13 cellular contexts compared by ENCODE assay signal in the genomic region with DNA sequence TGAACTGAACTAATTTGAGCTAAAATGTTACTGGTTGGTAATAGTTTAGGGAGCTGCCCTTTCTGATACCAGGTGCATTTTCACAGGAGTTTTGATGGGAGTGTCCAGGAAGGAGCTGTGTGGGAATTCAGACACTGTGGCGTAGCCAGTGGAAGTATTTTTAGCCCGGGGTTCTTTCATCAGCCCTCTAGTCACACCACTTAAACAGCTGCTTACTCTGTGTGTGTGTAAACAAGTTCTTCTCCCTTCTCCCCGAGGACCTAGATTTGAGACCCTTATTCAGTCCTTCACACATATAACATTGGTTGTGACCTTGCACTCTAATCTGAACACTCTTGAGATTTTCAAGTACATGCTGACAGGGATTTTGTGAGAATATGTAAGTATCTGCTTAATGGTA.
A peak's percentile ranks its signal among the peaks of the same experiment; 100 is the strongest.
DNase-seq lines count a peak whose midpoint lies in the region; ATAC-seq, FAIRE-seq and TF ChIP-seq lines count a peak whose summit lies in the region.
"Had no signal": no experiment of that assay in that cellular context is flagged by ENCODE, and none has a peak within 500 bp of the region (broad histone marks: within the 10 kb centered on the region; RNA-seq: fewer than 3 reads in every experiment).

No MANE protein-coding gene starts in this region.

- peak overlapping the region; percentile 37 for H3K4me2 ChIP-seq in BLaER1
- H3K4me2 ChIP-seq in DND-41 (ENCODE audit: insufficient read depth, low read length), result no peak overlapping the region
- H3K4me2 ChIP-seq in H1 (ENCODE audit: insufficient read depth in 1 of 2, low read depth in 2 of 2, low read length in 2 of 2), result no peak overlapping the region
- no peak overlapping the region for H3K4me2 ChIP-seq in mesenchymal stem cell (ENCODE audit: low read length, poor library complexity, severe bottlenecking)

- TF ChIP-seq EP300 in H1 (IDR thresholded peaks at IDR 0.05; ENCODE audit: borderline replicate concordance in 1 of 2, low read depth in 2 of 2, low read length in 2 of 2), result no peak

- no peaks in the 10 kb centered on the region for H3K79me1 ChIP-seq in H1 (ENCODE audit: low read depth, low read length)
- H3K79me1 ChIP-seq in mesenchymal stem cell (replicated peaks; ENCODE audit: low read length, poor library complexity, severe bottlenecking), result no peaks in the 10 kb centered on the region

- no peak overlapping the region for H3K18ac ChIP-seq in H1 (ENCODE audit: extremely low read depth, low read length)
- no peak overlapping the region for H3K18ac ChIP-seq in mesenchymal stem cell (ENCODE audit: low read depth in 1 of 2, low read length in 2 of 2)

- H4K5ac ChIP-seq in H1 (ENCODE audit: insufficient read length, low read depth, low read length), result no peak overlapping the region

- POLR2A ChIA-PET in H1 (lab: Charles Lee; ENCODE audit: partially characterized antibody), result no interaction called here

- H3K4ac ChIP-seq in H1 (replicated peaks; ENCODE audit: insufficient read length, low read depth, low read length), result no peak overlapping the region
- H3K4ac ChIP-seq in mesenchymal stem cell (ENCODE audit: low read depth in 1 of 2, low read length in 2 of 2), result no peak overlapping the region

- H3K4me3 ChIP-seq in BLaER1, result no peak overlapping the region
- no peak overlapping the region for H3K4me3 ChIP-seq in DND-41 (ENCODE audit: low read depth in 1 of 2, low read length in 2 of 2)
- H3K4me3 ChIP-seq in H1 (ENCODE audit: extremely low read depth in 1 of 4, insufficient read depth in 2 of 4, low read depth in 3 of 4, low read length in 4 of 4), result no peak overlapping the region
- no peak overlapping the region for H3K4me3 ChIP-seq in mesenchymal stem cell (ENCODE audit: insufficient read depth in 1 of 2, low read depth in 1 of 2, low read length in 2 of 2)
- H3K4me3 ChIP-seq: HAP-1 had no signal

- DNase-seq in DND-41 (no peak), H1 (ENCODE audit: low read depth in 1 of 2, low spot score in 2 of 2) (no peak), mesenchymal stem cell (peak; percentile 6)
- no peak for DNase-seq in activated T-cell treated with anti-CD3 and anti-CD28 coated beads, Interleukin-2, amount 50 U/mL, for 24 hours
- no peak for DNase-seq in activated T-helper 2 cell treated with anti-CD3 and anti-CD28 coated beads, Interferon-gamma antibody, Interleukin-2, Interleukin-4, amounts not matched to agents 10 μg/mL and 5 μg/mL and 100 μg/mL, durations not matched to agents 14 hours and 24 hours and 36 hours (ENCODE audit: low spot score)
- DNase-seq in activated naive CD8-positive, alpha-beta T cell treated with anti-CD3 and anti-CD28 coated beads for 36 hours, result no peak
- DNase-seq: CD4-positive, alpha-beta memory T cell; NCI-H1436 treated with DMSO at 0.1 percent for 48 hours; NCI-H774 had no signal

- H2BK20ac ChIP-seq in H1 (ENCODE audit: low read length), result no peak overlapping the region

- WGBS in H1 (ENCODE audit: extremely low coverage in 1 of 2, insufficient coverage in 1 of 2, insufficient read length in 1 of 2, insufficient replicate concordance in 2 of 2, low coverage in 1 of 2, low lambda C conversion rate in 2 of 2, missing lambda C conversion rate in 1 of 2), 2 experiments, result 86% methylated on average over 3 of the region's 3 CpGs; no CpG with 5 or more reads in 1 of the 2 experiments
- WGBS in mesenchymal stem cell, result 63% methylated on average over 3 of the region's 3 CpGs

- H4K91ac ChIP-seq in H1 (replicated peaks; ENCODE audit: insufficient read length, low read length) (no peak overlapping the region), mesenchymal stem cell (ENCODE audit: low read length) (no peak overlapping the region)

- no peak for FAIRE-seq in H1 (lab: Jason Lieb, UNC)

- H3K27ac ChIP-seq in BLaER1 (no peak overlapping the region), DND-41 (ENCODE audit: low read length) (no peak overlapping the region), H1 (ENCODE audit: low read depth, low read length) (no peak overlapping the region), mesenchymal stem cell (ENCODE audit: low read length, poor library complexity, severe bottlenecking) (no peak overlapping the region)

- TF ChIP-seq POLR2A in H1 (IDR thresholded peaks at IDR 0.05; ENCODE audit: control extremely low read depth in 1 of 2, low read depth in 2 of 2, low read length in 2 of 2), result no peak

- no peak overlapping the region for H3K14ac ChIP-seq in H1 (ENCODE audit: insufficient read length)
- no peak overlapping the region for H3K14ac ChIP-seq in mesenchymal stem cell (ENCODE audit: low read length in 2 of 2)

- ATAC-seq in DND-41 (ENCODE audit: insufficient read depth, low read depth), result peak; percentile 64; the same call in 2 of the 3 replicates

- H3K9me3 ChIP-seq in BLaER1, result no peaks in the 10 kb centered on the region
- H3K9me3 ChIP-seq in DND-41 (ENCODE audit: insufficient read depth, low read length, severe bottlenecking), result no peaks in the 10 kb centered on the region
- no peaks in the 10 kb centered on the region for H3K9me3 ChIP-seq in H1 (ENCODE audit: insufficient read depth in 2 of 2, low read depth in 1 of 2, low read length in 1 of 2)
- no peaks in the 10 kb centered on the region for H3K9me3 ChIP-seq in mesenchymal stem cell (ENCODE audit: control insufficient read depth, low read length)
- H3K9me3 ChIP-seq: HAP-1 had no signal

- H2AFZ ChIP-seq in DND-41 (ENCODE audit: low read depth, low read length) (no peak overlapping the region; the same call in 1 of the 2 replicates), H1 (ENCODE audit: low read length) (0 out of 2 replicates have a peak overlapping the region, but pooled peaks have one; percentile 42), mesenchymal stem cell (ENCODE audit: low read depth, low read length) (no peak overlapping the region)

- CTCF ChIA-PET in H1 (lab: Charles Lee; ENCODE audit: partially characterized antibody), result no interaction called here

- no peak overlapping the region for H3K23ac ChIP-seq in H1 (ENCODE audit: insufficient read length)
- no peak overlapping the region for H3K23ac ChIP-seq in mesenchymal stem cell (ENCODE audit: low read length in 2 of 2)

- H2AK5ac ChIP-seq in H1 (ENCODE audit: low read depth, low read length) (no peak overlapping the region), mesenchymal stem cell (ENCODE audit: low read length, severe bottlenecking) (no peak overlapping the region)

- H3K9ac ChIP-seq in BLaER1, result no peak overlapping the region
- no peak overlapping the region for H3K9ac ChIP-seq in DND-41 (ENCODE audit: low read depth, low read length)
- no peak overlapping the region for H3K9ac ChIP-seq in H1 (replicated peaks in 1 of 4; ENCODE audit: extremely low read depth in 1 of 4, low read depth in 3 of 4, low read length in 3 of 4)
- no peak overlapping the region for H3K9ac ChIP-seq in mesenchymal stem cell (ENCODE audit: low read length)

- H3K27ac Mint-ChIP-seq in activated T-cell treated with anti-CD3 and anti-CD28 coated beads, Interleukin-2, amount 50 U/mL, for 24 hours, result no peak overlapping the region
- H3K27ac Mint-ChIP-seq in activated T-helper 2 cell treated with anti-CD3 and anti-CD28 coated beads, Interferon-gamma antibody, Interleukin-2, Interleukin-4, amounts not matched to agents 10 μg/mL and 5 μg/mL and 100 μg/mL, durations not matched to agents 14 hours and 24 hours and 36 hours, result no peak overlapping the region
- no peak overlapping the region for H3K27ac Mint-ChIP-seq in activated naive CD8-positive, alpha-beta T cell treated with anti-CD3 and anti-CD28 coated beads for 36 hours
- H3K27ac Mint-ChIP-seq: B cell; CD4-positive, alpha-beta memory T cell; IgD-negative memory B cell had no signal

- no peak overlapping the region for H2BK12ac ChIP-seq in H1 (ENCODE audit: low read depth, low read length)
- no peak overlapping the region for H2BK12ac ChIP-seq in mesenchymal stem cell (ENCODE audit: low read length in 2 of 2)

- H4K8ac ChIP-seq in H1 (ENCODE audit: extremely low read depth, insufficient read depth, low read length), result no peak overlapping the region
- H4K8ac ChIP-seq in mesenchymal stem cell (ENCODE audit: low read length), result no peak overlapping the region

- TF ChIP-seq CTCF in DND-41 (IDR thresholded peaks at IDR 0.05; ENCODE audit: borderline replicate concordance, extremely low read depth, low read length, poor library complexity, severe bottlenecking), result no peak
- TF ChIP-seq CTCF in H1 (IDR thresholded peaks at IDR 0.05; ENCODE audit: control extremely low read depth in 1 of 3, insufficient read depth in 1 of 3, low read depth in 1 of 3, low read length in 3 of 3), result no peak

- H3K4me3 Mint-ChIP-seq in activated T-cell treated with anti-CD3 and anti-CD28 coated beads, Interleukin-2, amount 50 U/mL, for 24 hours, result no peak overlapping the region
- H3K4me3 Mint-ChIP-seq in activated T-helper 2 cell treated with anti-CD3 and anti-CD28 coated beads, Interferon-gamma antibody, Interleukin-2, Interleukin-4, amounts not matched to agents 10 μg/mL and 5 μg/mL and 100 μg/mL, durations not matched to agents 14 hours and 24 hours and 36 hours (ENCODE audit: low read depth), result no peak overlapping the region
- H3K4me3 Mint-ChIP-seq in activated naive CD8-positive, alpha-beta T cell treated with anti-CD3 and anti-CD28 coated beads for 36 hours, result no peak overlapping the region
- H3K4me3 Mint-ChIP-seq: B cell; CD4-positive, alpha-beta memory T cell; IgD-negative memory B cell had no signal

- H3K79me2 ChIP-seq in DND-41 (ENCODE audit: insufficient read depth, low read length), result no peaks in the 10 kb centered on the region
- no peaks in the 10 kb centered on the region for H3K79me2 ChIP-seq in H1 (ENCODE audit: control insufficient read depth in 1 of 2, insufficient read depth in 2 of 2, low read length in 2 of 2)

- intact Hi-C loops in activated T-helper 2 cell treated with anti-CD3 and anti-CD28 coated beads, Interferon-gamma antibody, Interleukin-2, Interleukin-4, amounts not matched to agents 10 μg/mL and 5 μg/mL and 100 μg/mL, durations not matched to agents 14 hours and 24 hours and 36 hours (cut with micrococcal nuclease), result no loop called here

- H2BK5ac ChIP-seq in H1 (ENCODE audit: low read depth, low read length), result no peak overlapping the region
- H2BK5ac ChIP-seq in mesenchymal stem cell (ENCODE audit: low read depth, low read length, poor library complexity, severe bottlenecking), result no peak overlapping the region

- peaks cover 8% of the 10 kb centered on the region for H3K4me1 ChIP-seq in BLaER1
- peaks cover 9% of the 10 kb centered on the region for H3K4me1 ChIP-seq in DND-41 (ENCODE audit: insufficient read depth, low read length)
- no peaks in the 10 kb centered on the region for H3K4me1 ChIP-seq in H1 (replicated peaks in 1 of 4; ENCODE audit: control insufficient read depth in 3 of 4, insufficient read depth in 4 of 4, low read length in 3 of 4)
- H3K4me1 ChIP-seq in mesenchymal stem cell (ENCODE audit: control insufficient read depth, insufficient read depth, low read depth, low read length), result no peaks in the 10 kb centered on the region
- H3K4me1 ChIP-seq: HAP-1 had no signal

- no peaks in the 10 kb centered on the region for H3K27me3 Mint-ChIP-seq in activated T-cell treated with anti-CD3 and anti-CD28 coated beads, Interleukin-2, amount 50 U/mL, for 24 hours
- H3K27me3 Mint-ChIP-seq in activated T-helper 2 cell treated with anti-CD3 and anti-CD28 coated beads, Interferon-gamma antibody, Interleukin-2, Interleukin-4, amounts not matched to agents 10 μg/mL and 5 μg/mL and 100 μg/mL, durations not matched to agents 14 hours and 24 hours and 36 hours (ENCODE audit: low read depth), result no peaks in the 10 kb centered on the region
- H3K27me3 Mint-ChIP-seq in activated naive CD8-positive, alpha-beta T cell treated with anti-CD3 and anti-CD28 coated beads for 36 hours, result peaks cover 3% of the 10 kb centered on the region
- H3K27me3 Mint-ChIP-seq: B cell, IgD-negative memory B cell had no signal

- no peak for TF ChIP-seq RAD21 in H1 (IDR thresholded peaks at IDR 0.05 in 1 of 2, conservative IDR thresholded peaks at IDR 0.05 in 1 of 2; ENCODE audit: low read depth in 2 of 2, low read length in 2 of 2)

- H2BK15ac ChIP-seq in H1 (ENCODE audit: low read length) (no peak overlapping the region), mesenchymal stem cell (ENCODE audit: low read depth, poor library complexity, severe bottlenecking) (no peak overlapping the region)

- no peaks in the 10 kb centered on the region for H3K9me3 Mint-ChIP-seq in activated T-cell treated with anti-CD3 and anti-CD28 coated beads, Interleukin-2, amount 50 U/mL, for 24 hours
- no peaks in the 10 kb centered on the region for H3K9me3 Mint-ChIP-seq in activated T-helper 2 cell treated with anti-CD3 and anti-CD28 coated beads, Interferon-gamma antibody, Interleukin-2, Interleukin-4, amounts not matched to agents 10 μg/mL and 5 μg/mL and 100 μg/mL, durations not matched to agents 14 hours and 24 hours and 36 hours
- H3K9me3 Mint-ChIP-seq in activated naive CD8-positive, alpha-beta T cell treated with anti-CD3 and anti-CD28 coated beads for 36 hours, result no peaks in the 10 kb centered on the region
- H3K9me3 Mint-ChIP-seq: CD4-positive, alpha-beta memory T cell had no signal

- H3K36me3 ChIP-seq in BLaER1, result no peaks in the 10 kb centered on the region
- H3K36me3 ChIP-seq in DND-41 (ENCODE audit: insufficient read depth, low read length), result no peaks in the 10 kb centered on the region
- no peaks in the 10 kb centered on the region for H3K36me3 ChIP-seq in H1 (ENCODE audit: control insufficient read depth in 2 of 4, insufficient read depth in 4 of 4, low read length in 3 of 4)
- no peaks in the 10 kb centered on the region for H3K36me3 ChIP-seq in mesenchymal stem cell (ENCODE audit: control insufficient read depth in 1 of 2, insufficient read depth in 2 of 2, low read depth in 1 of 2, low read length in 2 of 2)
- H3K36me3 ChIP-seq: HAP-1 had no signal

- H3K4me1 Mint-ChIP-seq in activated T-cell treated with anti-CD3 and anti-CD28 coated beads, Interleukin-2, amount 50 U/mL, for 24 hours (ENCODE audit: low read depth), result no peaks in the 10 kb centered on the region
- no peaks in the 10 kb centered on the region for H3K4me1 Mint-ChIP-seq in activated T-helper 2 cell treated with anti-CD3 and anti-CD28 coated beads, Interferon-gamma antibody, Interleukin-2, Interleukin-4, amounts not matched to agents 10 μg/mL and 5 μg/mL and 100 μg/mL, durations not matched to agents 14 hours and 24 hours and 36 hours (ENCODE audit: low read depth)
- no peaks in the 10 kb centered on the region for H3K4me1 Mint-ChIP-seq in activated naive CD8-positive, alpha-beta T cell treated with anti-CD3 and anti-CD28 coated beads for 36 hours
- H3K4me1 Mint-ChIP-seq: B cell; CD4-positive, alpha-beta memory T cell; IgD-negative memory B cell had no signal

- H3K56ac ChIP-seq in H1 (replicated peaks; ENCODE audit: insufficient read length, low read depth, low read length), result no peak overlapping the region

- no peak overlapping the region for H2BK120ac ChIP-seq in H1 (replicated peaks; ENCODE audit: low read depth, low read length)
- H2BK120ac ChIP-seq in mesenchymal stem cell (ENCODE audit: low read depth, low read length), result no peak overlapping the region

- no peaks in the 10 kb centered on the region for H3K36me3 Mint-ChIP-seq in activated T-cell treated with anti-CD3 and anti-CD28 coated beads, Interleukin-2, amount 50 U/mL, for 24 hours (ENCODE audit: low read depth)
- no peaks in the 10 kb centered on the region for H3K36me3 Mint-ChIP-seq in activated T-helper 2 cell treated with anti-CD3 and anti-CD28 coated beads, Interferon-gamma antibody, Interleukin-2, Interleukin-4, amounts not matched to agents 10 μg/mL and 5 μg/mL and 100 μg/mL, durations not matched to agents 14 hours and 24 hours and 36 hours (ENCODE audit: low read depth)
- no peaks in the 10 kb centered on the region for H3K36me3 Mint-ChIP-seq in activated naive CD8-positive, alpha-beta T cell treated with anti-CD3 and anti-CD28 coated beads for 36 hours
- H3K36me3 Mint-ChIP-seq: CD4-positive, alpha-beta memory T cell; IgD-negative memory B cell had no signal

- H3K27me3 ChIP-seq in BLaER1 (no peaks in the 10 kb centered on the region), DND-41 (ENCODE audit: insufficient read depth, low read length, poor library complexity) (no peaks in the 10 kb centered on the region), H1 (replicated peaks in 1 of 4; ENCODE audit: control insufficient read depth in 3 of 4, extremely low read depth in 1 of 4, insufficient read depth in 3 of 4, low read length in 3 of 4) (no peaks in the 10 kb centered on the region), mesenchymal stem cell (ENCODE audit: control insufficient read depth in 1 of 2, insufficient read depth in 1 of 2, low read length in 2 of 2) (no peaks in the 10 kb centered on the region)

- H3K23me2 ChIP-seq in H1 (ENCODE audit: low read depth, low read length), result no peaks in the 10 kb centered on the region

- H4K20me1 ChIP-seq in BLaER1, result no peaks in the 10 kb centered on the region
- no peaks in the 10 kb centered on the region for H4K20me1 ChIP-seq in DND-41 (ENCODE audit: insufficient read depth, low read length)
- no peaks in the 10 kb centered on the region for H4K20me1 ChIP-seq in H1 (replicated peaks in 1 of 2; ENCODE audit: control insufficient read depth in 1 of 2, insufficient read depth in 2 of 2, low read length in 2 of 2)
